2 cellular contexts compared by ENCODE assay signal in the genomic region with DNA sequence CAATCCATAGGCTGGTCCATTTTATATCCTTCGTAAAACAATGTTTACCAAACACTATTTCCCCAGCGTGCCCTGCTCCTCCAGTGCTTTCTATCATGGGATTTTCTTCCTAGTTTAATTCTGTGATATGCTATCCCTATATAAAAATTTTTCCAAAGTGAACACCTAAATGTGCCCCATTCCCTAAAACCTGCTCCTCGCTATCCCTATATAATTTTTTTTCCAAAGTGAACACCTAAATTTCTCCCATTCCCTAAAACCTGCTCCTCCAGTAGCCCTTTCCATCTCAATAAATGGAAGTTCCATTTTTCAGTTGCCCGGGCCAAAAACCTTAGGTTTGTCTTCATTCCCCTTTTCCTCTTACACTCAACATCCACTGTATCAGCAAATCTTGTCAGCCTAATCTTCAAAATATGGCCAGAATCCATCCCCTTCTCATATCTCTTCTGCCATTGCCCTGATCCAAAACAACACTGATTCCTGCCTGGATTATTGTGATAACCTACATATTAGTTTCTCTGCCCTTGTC.
TF ChIP-seq lines count a peak whose summit lies in the region.

No MANE protein-coding gene starts in this region.

TF ChIP-seq in HepG2, 621 proteins besides CTCF, POLR2A, EP300 and RAD21:
- TF ChIP-seq, protein P1, sequence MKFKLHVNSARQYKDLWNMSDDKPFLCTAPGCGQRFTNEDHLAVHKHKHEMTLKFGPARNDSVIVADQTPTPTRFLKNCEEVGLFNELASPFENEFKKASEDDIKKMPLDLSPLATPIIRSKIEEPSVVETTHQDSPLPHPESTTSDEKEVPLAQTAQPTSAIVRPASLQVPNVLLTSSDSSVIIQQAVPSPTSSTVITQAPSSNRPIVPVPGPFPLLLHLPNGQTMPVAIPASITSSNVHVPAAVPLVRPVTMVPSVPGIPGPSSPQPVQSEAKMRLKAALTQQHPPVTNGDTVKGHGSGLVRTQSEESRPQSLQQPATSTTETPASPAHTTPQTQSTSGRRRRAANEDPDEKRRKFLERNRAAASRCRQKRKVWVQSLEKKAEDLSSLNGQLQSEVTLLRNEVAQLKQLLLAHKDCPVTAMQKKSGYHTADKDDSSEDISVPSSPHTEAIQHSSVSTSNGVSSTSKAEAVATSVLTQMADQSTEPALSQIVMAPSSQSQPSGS (CRISPR knock-in tag; IDR thresholded peaks at IDR 0.05) = 0 out of 2 replicates have a peak, but pooled peaks have one; percentile 17
- TF ChIP-seq, protein P2, sequence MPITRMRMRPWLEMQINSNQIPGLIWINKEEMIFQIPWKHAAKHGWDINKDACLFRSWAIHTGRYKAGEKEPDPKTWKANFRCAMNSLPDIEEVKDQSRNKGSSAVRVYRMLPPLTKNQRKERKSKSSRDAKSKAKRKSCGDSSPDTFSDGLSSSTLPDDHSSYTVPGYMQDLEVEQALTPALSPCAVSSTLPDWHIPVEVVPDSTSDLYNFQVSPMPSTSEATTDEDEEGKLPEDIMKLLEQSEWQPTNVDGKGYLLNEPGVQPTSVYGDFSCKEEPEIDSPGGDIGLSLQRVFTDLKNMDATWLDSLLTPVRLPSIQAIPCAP (CRISPR knock-in tag; IDR thresholded peaks at IDR 0.05; ENCODE audit: low read depth) = no peak
- TF ChIP-seq, protein P3, sequence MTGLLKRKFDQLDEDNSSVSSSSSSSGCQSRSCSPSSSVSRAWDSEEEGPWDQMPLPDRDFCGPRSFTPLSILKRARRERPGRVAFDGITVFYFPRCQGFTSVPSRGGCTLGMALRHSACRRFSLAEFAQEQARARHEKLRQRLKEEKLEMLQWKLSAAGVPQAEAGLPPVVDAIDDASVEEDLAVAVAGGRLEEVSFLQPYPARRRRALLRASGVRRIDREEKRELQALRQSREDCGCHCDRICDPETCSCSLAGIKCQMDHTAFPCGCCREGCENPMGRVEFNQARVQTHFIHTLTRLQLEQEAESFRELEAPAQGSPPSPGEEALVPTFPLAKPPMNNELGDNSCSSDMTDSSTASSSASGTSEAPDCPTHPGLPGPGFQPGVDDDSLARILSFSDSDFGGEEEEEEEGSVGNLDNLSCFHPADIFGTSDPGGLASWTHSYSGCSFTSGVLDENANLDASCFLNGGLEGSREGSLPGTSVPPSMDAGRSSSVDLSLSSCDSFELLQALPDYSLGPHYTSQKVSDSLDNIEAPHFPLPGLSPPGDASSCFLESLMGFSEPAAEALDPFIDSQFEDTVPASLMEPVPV (CRISPR knock-in tag; IDR thresholded peaks at IDR 0.05) = no peak
- TF ChIP-seq PAF1 (CRISPR knock-in tag; IDR thresholded peaks at IDR 0.05) = 0 out of 2 replicates have a peak, but pooled peaks have one; percentile 3
- TF ChIP-seq ZNF350 (CRISPR knock-in tag; IDR thresholded peaks at IDR 0.05; ENCODE audit: borderline replicate concordance, low read depth) = no peak
- TF ChIP-seq, protein P4, sequence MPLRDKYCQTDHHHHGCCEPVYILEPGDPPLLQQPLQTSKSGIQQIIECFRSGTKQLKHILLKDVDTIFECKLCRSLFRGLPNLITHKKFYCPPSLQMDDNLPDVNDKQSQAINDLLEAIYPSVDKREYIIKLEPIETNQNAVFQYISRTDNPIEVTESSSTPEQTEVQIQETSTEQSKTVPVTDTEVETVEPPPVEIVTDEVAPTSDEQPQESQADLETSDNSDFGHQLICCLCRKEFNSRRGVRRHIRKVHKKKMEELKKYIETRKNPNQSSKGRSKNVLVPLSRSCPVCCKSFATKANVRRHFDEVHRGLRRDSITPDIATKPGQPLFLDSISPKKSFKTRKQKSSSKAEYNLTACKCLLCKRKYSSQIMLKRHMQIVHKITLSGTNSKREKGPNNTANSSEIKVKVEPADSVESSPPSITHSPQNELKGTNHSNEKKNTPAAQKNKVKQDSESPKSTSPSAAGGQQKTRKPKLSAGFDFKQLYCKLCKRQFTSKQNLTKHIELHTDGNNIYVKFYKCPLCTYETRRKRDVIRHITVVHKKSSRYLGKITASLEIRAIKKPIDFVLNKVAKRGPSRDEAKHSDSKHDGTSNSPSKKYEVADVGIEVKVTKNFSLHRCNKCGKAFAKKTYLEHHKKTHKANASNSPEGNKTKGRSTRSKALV (CRISPR knock-in tag; IDR thresholded peaks at IDR 0.05) = no peak
- TF ChIP-seq AGO2 (optimal IDR thresholded peaks at IDR 0.05; ENCODE audit: low read depth, low read length) = peak; percentile 93
- peak; percentile 83 for TF ChIP-seq POLR2G (IDR thresholded peaks at IDR 0.05; ENCODE audit: low read depth, low read length)
- peak; percentile 93 for TF ChIP-seq RBFOX2 (IDR thresholded peaks at IDR 0.05; ENCODE audit: low read depth, low read length)
TF ChIP-seq in HepG2: peak in this region for 5.

TF ChIP-seq in liver, 16 proteins besides CTCF, POLR2A, EP300 and RAD21:
- TF ChIP-seq SP1 (IDR thresholded peaks at IDR 0.05) (peak; percentile 17), JUND (IDR thresholded peaks at IDR 0.05) (no peak)
